In the genomic region with DNA sequence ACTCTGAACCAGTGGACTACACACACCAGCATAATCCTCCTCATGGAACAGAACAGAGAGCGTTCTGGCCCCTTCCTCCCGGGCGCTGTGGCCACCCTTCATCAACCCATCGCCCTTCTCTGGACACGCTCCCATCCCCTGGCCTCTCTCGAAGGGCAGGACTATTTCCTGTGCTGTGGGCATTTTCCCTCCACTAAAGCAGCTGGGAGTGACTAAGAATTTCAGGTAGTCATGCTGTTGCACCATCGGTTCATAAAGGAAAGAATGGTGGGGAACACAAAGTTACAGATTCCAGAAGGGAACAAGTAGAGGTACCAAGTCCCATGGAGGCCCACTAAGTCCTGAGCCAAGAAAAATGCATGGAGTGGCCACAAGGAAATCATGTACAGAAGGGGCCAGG, we compare ENCODE assay signal across 24 cellular contexts.
DNase-seq lines count a peak whose midpoint lies in the region; ATAC-seq, FAIRE-seq and TF ChIP-seq lines count a peak whose summit lies in the region.
"Had no signal": no experiment of that assay in that cellular context is flagged by ENCODE, and none has a peak within 500 bp of the region (broad histone marks: within the 10 kb centered on the region; RNA-seq: fewer than 3 reads in every experiment).

No MANE protein-coding gene starts in this region.

- H3K36me3 Mint-ChIP-seq in astrocyte (ENCODE audit: low read depth, unreplicated experiment) = no peaks in the 10 kb centered on the region
- H3K36me3 Mint-ChIP-seq: activated CD8-positive, alpha-beta memory T cell treated with anti-CD3 and anti-CD28 coated beads, Interleukin-2, amount 10 ng/mL, durations not matched to agents 7 days and 5 days; activated naive CD4-positive, alpha-beta T cell treated with anti-CD3 and anti-CD28 coated beads, Interleukin-2, amount 50 U/mL, for 72 hours had no signal

- intact Hi-C loops in HCT116 (cut with micrococcal nuclease) (no loop called here), thyroid gland (cut with DNase I) (no loop called here), uterus (cut with DNase I; ENCODE audit: low total_unique reads) (no loop called here)

- CTCF ChIA-PET in HCT116 (lab: Charles Lee) = no interaction called here

- H3K4me3 Mint-ChIP-seq in astrocyte (ENCODE audit: unreplicated experiment) = no peak overlapping the region
- H3K4me3 Mint-ChIP-seq: activated CD8-positive, alpha-beta memory T cell treated with anti-CD3 and anti-CD28 coated beads, Interleukin-2, amount 10 ng/mL, durations not matched to agents 7 days and 5 days; CD4-positive, alpha-beta T cell had no signal

- H3K4me3 ChIP-seq in HCT116 (replicated peaks in 1 of 2; ENCODE audit: low read depth in 1 of 2, low read length in 2 of 2) (no peak overlapping the region), astrocyte (ENCODE audit: insufficient read depth, low read depth, low read length) (no peak overlapping the region), thyroid gland (replicated peaks in 1 of 3) (no peak overlapping the region), uterus (no peak overlapping the region)
- H3K4me3 ChIP-seq: esophagus muscularis mucosa, gastrocnemius medialis, HAP-1, lower lobe of right lung, tibial nerve had no signal

- H3K36me3 ChIP-seq in HCT116 (ENCODE audit: control insufficient read depth in 1 of 2, insufficient read depth in 2 of 2, low read length in 2 of 2) = no peaks in the 10 kb centered on the region; a peak in 1 of 4 replicates
- H3K36me3 ChIP-seq in astrocyte (ENCODE audit: insufficient read depth, low read length) = no peaks in the 10 kb centered on the region
- no peaks in the 10 kb centered on the region for H3K36me3 ChIP-seq in thyroid gland
- H3K36me3 ChIP-seq in uterus = no peaks in the 10 kb centered on the region
- H3K36me3 ChIP-seq: esophagus muscularis mucosa, gastrocnemius medialis, lower lobe of right lung had no signal

- no peaks in the 10 kb centered on the region for H3K9me3 Mint-ChIP-seq in astrocyte (ENCODE audit: unreplicated experiment)
- H3K9me3 Mint-ChIP-seq: activated naive CD4-positive, alpha-beta T cell treated with anti-CD3 and anti-CD28 coated beads, Interleukin-2, amount 50 U/mL, for 72 hours; CD4-positive, alpha-beta T cell had no signal

- H3K79me2 ChIP-seq in HCT116 (ENCODE audit: insufficient read depth, low read length) = no peaks in the 10 kb centered on the region
- H3K79me2 ChIP-seq in astrocyte (ENCODE audit: insufficient read depth, low read length) = no peaks in the 10 kb centered on the region

- no peaks in the 10 kb centered on the region for H4K20me1 ChIP-seq in HCT116 (ENCODE audit: insufficient read depth)
- no peaks in the 10 kb centered on the region for H4K20me1 ChIP-seq in astrocyte (ENCODE audit: insufficient read depth, low read length)

- TF ChIP-seq CTCF in HCT116 (IDR thresholded peaks at IDR 0.05 in 2 of 3, conservative IDR thresholded peaks at IDR 0.05 in 1 of 3; ENCODE audit: borderline replicate concordance in 1 of 3, insufficient read depth in 1 of 3, low read depth in 2 of 3, low read length in 2 of 3) (no peak), astrocyte (IDR thresholded peaks at IDR 0.05; ENCODE audit: insufficient read depth, low read depth, low read length) (no peak), thyroid gland (IDR thresholded peaks at IDR 0.05) (no peak), uterus (IDR thresholded peaks at IDR 0.05) (no peak)

- BruUV-seq in HCT116 (replicated peaks; lab: Mats Ljungman, UMichigan) = no TSS peak

- 96% methylated on average over 7 of the region's 7 CpGs for WGBS in thyroid gland, 2 donors

- H3K27ac Mint-ChIP-seq in astrocyte (ENCODE audit: unreplicated experiment) = no peak overlapping the region
- H3K27ac Mint-ChIP-seq: activated CD8-positive, alpha-beta memory T cell treated with anti-CD3 and anti-CD28 coated beads, Interleukin-2, amount 10 ng/mL, durations not matched to agents 7 days and 5 days; activated naive CD4-positive, alpha-beta T cell treated with anti-CD3 and anti-CD28 coated beads, Interleukin-2, amount 50 U/mL, for 72 hours; CD4-positive, alpha-beta T cell had no signal

- H3K4me2 ChIP-seq in HCT116 (ENCODE audit: low read length) (peak overlapping the region; percentile 55; the same call in 1 of the 2 replicates), astrocyte (ENCODE audit: low read length) (peak overlapping the region; percentile 73)

- RAD21 ChIA-PET in HCT116 (lab: Charles Lee; ENCODE audit: low non-redundant PET in 1 of 2, low total read pairs in 2 of 2, uncharacterized antibody in 2 of 2, unreplicated experiment in 2 of 2) = no interaction called here

- no peak overlapping the region for H2AFZ ChIP-seq in HCT116 (ENCODE audit: low read depth, low read length, poor library complexity, severe bottlenecking)
- H2AFZ ChIP-seq in astrocyte (ENCODE audit: low read depth, low read length) = no peak overlapping the region

- POLR2A ChIA-PET in HCT116 (lab: Charles Lee) = no interaction called here

- H3K9ac ChIP-seq in HCT116 (ENCODE audit: low read length) (no peak overlapping the region), astrocyte (ENCODE audit: low read length) (peak overlapping the region; percentile 61)

- no peaks in the 10 kb centered on the region for H3K9me2 ChIP-seq in HCT116 (ENCODE audit: insufficient read depth)

- no peak for ATAC-seq in HCT116
- ATAC-seq: activated CD8-positive, alpha-beta memory T cell treated with anti-CD3 and anti-CD28 coated beads, Interleukin-2, amount 10 ng/mL, durations not matched to agents 7 days and 5 days; activated naive CD4-positive, alpha-beta T cell treated with anti-CD3 and anti-CD28 coated beads, Interleukin-2, amount 50 U/mL, for 72 hours; gastrocnemius medialis had no signal

- peaks cover 21% of the 10 kb centered on the region for H3K4me1 Mint-ChIP-seq in astrocyte (ENCODE audit: low read depth, unreplicated experiment)
- H3K4me1 Mint-ChIP-seq: activated CD8-positive, alpha-beta memory T cell treated with anti-CD3 and anti-CD28 coated beads, Interleukin-2, amount 10 ng/mL, durations not matched to agents 7 days and 5 days had no signal

- H3K27me3 ChIP-seq in HCT116 (ENCODE audit: insufficient read depth, low read length) = no peaks in the 10 kb centered on the region
- no peaks in the 10 kb centered on the region for H3K27me3 ChIP-seq in astrocyte (ENCODE audit: insufficient read depth, low read length)
- H3K27me3 ChIP-seq in thyroid gland = no peaks in the 10 kb centered on the region
- no peaks in the 10 kb centered on the region for H3K27me3 ChIP-seq in uterus
- H3K27me3 ChIP-seq: esophagus muscularis mucosa, gastrocnemius medialis, tibial nerve had no signal

- no peaks in the 10 kb centered on the region for H3K9me3 ChIP-seq in HCT116 (ENCODE audit: control insufficient read depth in 1 of 2, insufficient read depth in 1 of 2, low read depth in 1 of 2, low read length in 2 of 2)
- H3K9me3 ChIP-seq in astrocyte (ENCODE audit: insufficient read depth, low read depth, low read length) = no peaks in the 10 kb centered on the region
- H3K9me3 ChIP-seq in thyroid gland = no peaks in the 10 kb centered on the region
- no peaks in the 10 kb centered on the region for H3K9me3 ChIP-seq in uterus
- H3K9me3 ChIP-seq: esophagus muscularis mucosa, gastrocnemius medialis, HAP-1, lower lobe of right lung, tibial nerve had no signal

- DNase-seq in HCT116 (ENCODE audit: low read depth, low spot score) = no peak
- DNase-seq in astrocyte (ENCODE audit: low read depth) = no peak
- DNase-seq in kidney tubule cell (ENCODE audit: low spot score) = peak; percentile 15
- DNase-seq in thyroid gland = no peak
- DNase-seq in stimulated activated CD4-positive, alpha-beta T cell treated with anti-CD3 and anti-CD28 coated beads, Interleukin-15, amount 100 ng/mL, for 24 hours = no peak
- no peak for DNase-seq in uterus
- no peak for DNase-seq in urothelium cell line (ENCODE audit: low spot score)
- DNase-seq: activated CD4-positive, alpha-beta T cell treated with anti-CD3 and anti-CD28 coated beads for 4 hours; activated CD8-positive, alpha-beta memory T cell treated with anti-CD3 and anti-CD28 coated beads, Interleukin-2, amount 10 ng/mL, durations not matched to agents 7 days and 5 days; CD4-positive, alpha-beta T cell; cerebellar nuclear complex; effector CD4-positive, alpha-beta T cell; gastrocnemius medialis; GF-D8; hypothalamus; KBM-7; NCI-H2171; stimulated activated CD4-positive, alpha-beta T cell treated with anti-CD3 and anti-CD28 coated beads, Interleukin-4, amount 100 ng/mL, for 1 hour; stimulated activated naive CD4-positive, alpha-beta T cell had no signal

- peaks cover 19 to 67% of the 10 kb centered on the region in 2 experiments for H3K4me1 ChIP-seq in HCT116 (ENCODE audit: control insufficient read depth in 1 of 2, insufficient read depth in 2 of 2, low read length in 2 of 2)
- H3K4me1 ChIP-seq in astrocyte (ENCODE audit: insufficient read depth, low read length) = peaks cover 41% of the 10 kb centered on the region
- peaks cover 43 to 58% of the 10 kb centered on the region in 2 donors for H3K4me1 ChIP-seq in thyroid gland
- H3K4me1 ChIP-seq in uterus = no peaks in the 10 kb centered on the region
- H3K4me1 ChIP-seq: gastrocnemius medialis, HAP-1 had no signal

- TF ChIP-seq RAD21 in HCT116 (IDR thresholded peaks at IDR 0.05; ENCODE audit: low read depth) = no peak

- FAIRE-seq in astrocyte (lab: Jason Lieb, UNC) (no peak), urothelium cell line (lab: Jason Lieb, UNC) (no peak)

- no peaks in the 10 kb centered on the region for H3K27me3 Mint-ChIP-seq in astrocyte (ENCODE audit: low read depth, unreplicated experiment)

- TF ChIP-seq POLR2A in HCT116 (IDR thresholded peaks at IDR 0.05; ENCODE audit: borderline replicate concordance, extremely low read depth, insufficient read depth, insufficient read length) (no peak), thyroid gland (IDR thresholded peaks at IDR 0.05) (no peak), uterus (IDR thresholded peaks at IDR 0.05) (no peak)

- H3K27ac ChIP-seq in HCT116 (ENCODE audit: low read depth, low read length) (no peak overlapping the region), astrocyte (ENCODE audit: low read depth, low read length) (peak overlapping the region; percentile 62), thyroid gland (peak overlapping the region; percentile 76 to 90 (median 86)), uterus (no peak overlapping the region)
- H3K27ac ChIP-seq: esophagus muscularis mucosa, gastrocnemius medialis had no signal

TF ChIP-seq in HCT116, 20 proteins besides CTCF, POLR2A, EP300 and RAD21 (continues in another document):
- no peak for TF ChIP-seq MAX (IDR thresholded peaks at IDR 0.05)

Comparison
In these comparisons a context has a peak if more than half of its experiments do, and no peak if none do; other contexts are left out.
1. H3K27ac ChIP-seq: peak in astrocyte (single experiment) and thyroid gland (3 of 3); none in HCT116 (single experiment) and uterus (0 of 2).